7 cellular contexts compared by ENCODE assay signal in genomic region chr20:63495771-63496403, GRCh38. TPM values are rescaled to one million over a fixed set of nuclear protein-coding genes. Genes with fewer than 3 reads are reported as not detected.
DNase-seq lines count a peak whose midpoint lies in the region; ATAC-seq and TF ChIP-seq lines count a peak whose summit lies in the region.

No MANE protein-coding gene starts in this region.

- H3K9me3 Mint-ChIP-seq in naive B cell = peaks cover 0 to 10% (median 0%) of the 10 kb centered on the region in 7 donors
- peaks cover 8 to 11% of the 10 kb centered on the region in 2 donors for H3K9me3 Mint-ChIP-seq in stimulated activated naive B cell treated with anti-CD40 and anti-IgM and Interleukin-4, amounts not matched to agents 10 μg/mL and 1 μg/mL and 100 μg/mL, for 72 hours

- H3K36me3 Mint-ChIP-seq in naive B cell = peaks cover 0 to 14% of the 10 kb centered on the region in 2 donors
- no peaks in the 10 kb centered on the region for H3K36me3 Mint-ChIP-seq in stimulated activated naive B cell treated with anti-CD40 and anti-IgM and Interleukin-4, amounts not matched to agents 10 μg/mL and 1 μg/mL and 100 μg/mL, for 72 hours

- peaks cover 3 to 8% (median 7%) of the 10 kb centered on the region in 3 donors for H3K4me1 Mint-ChIP-seq in naive B cell
- peaks cover 7 to 20% of the 10 kb centered on the region in 2 donors for H3K4me1 Mint-ChIP-seq in stimulated activated naive B cell treated with anti-CD40 and anti-IgM and Interleukin-4, amounts not matched to agents 10 μg/mL and 1 μg/mL and 100 μg/mL, for 72 hours

- peak; percentile 93 for TF ChIP-seq CTCF in GM12875 (IDR thresholded peaks at IDR 0.05; ENCODE audit: borderline replicate concordance, insufficient read depth, low read depth, low read length)

- peak; percentile 53 to 65 for ATAC-seq in naive B cell (ENCODE audit: low read depth in 2 of 2)
- peak; percentile 76 to 78 for ATAC-seq in stimulated activated naive B cell treated with anti-CD40 and anti-IgM and Interleukin-4, amounts not matched to agents 10 μg/mL and 1 μg/mL and 100 μg/mL, for 72 hours (replicated peaks)

- DNase-seq in NCI-H345 treated with DMSO at 0.1 percent for 48 hours (lab: John Stamatoyannopoulos, UW; ENCODE audit: unreplicated experiment) (peak; percentile 37), activated T-cell treated with anti-CD3 and anti-CD28 coated beads for 1 hour (ENCODE audit: low read depth) (peak; percentile 80), epidermal melanocyte (ENCODE audit: insufficient read length, low spot score) (peak; percentile 88), naive B cell (peak; percentile 67), OCI-M2 (lab: John Stamatoyannopoulos, UW; ENCODE audit: unreplicated experiment) (no peak)
- DNase-seq in stimulated activated naive B cell treated with anti-CD40 and anti-IgM and Interleukin-4, amounts not matched to agents 10 μg/mL and 1 μg/mL and 100 μg/mL, for 72 hours = peak; percentile 39

- peaks cover 3 to 27% (median 21%) of the 10 kb centered on the region in 3 donors for H3K27me3 Mint-ChIP-seq in naive B cell
- H3K27me3 Mint-ChIP-seq in stimulated activated naive B cell treated with anti-CD40 and anti-IgM and Interleukin-4, amounts not matched to agents 10 μg/mL and 1 μg/mL and 100 μg/mL, for 72 hours = peaks cover 25 to 44% of the 10 kb centered on the region in 2 donors

- no peak overlapping the region for H3K4me3 ChIP-seq in GM12875 (ENCODE audit: low read depth, low read length)

- peak overlapping the region; percentile 23 to 88 (median 56) for H3K4me3 Mint-ChIP-seq in naive B cell
- H3K4me3 Mint-ChIP-seq in stimulated activated naive B cell treated with anti-CD40 and anti-IgM and Interleukin-4, amounts not matched to agents 10 μg/mL and 1 μg/mL and 100 μg/mL, for 72 hours = peak overlapping the region; percentile 65 to 66

- peak overlapping the region in 1 of 6 donors; percentile 36 for H3K27ac Mint-ChIP-seq in naive B cell
- no peak overlapping the region for H3K27ac Mint-ChIP-seq in stimulated activated naive B cell treated with anti-CD40 and anti-IgM and Interleukin-4, amounts not matched to agents 10 μg/mL and 1 μg/mL and 100 μg/mL, for 72 hours

RNA-seq across cellular contexts. Expression of gene EEF1A2, which starts 3.0 kb away (rescaled TPM):
- 1 to 10 TPM in 1 of 6 donors, under 1 TPM in 3, not detected in 2; 0.12 to 1.4 (median 0.28) TPM for polyA plus RNA-seq in naive B cell (ENCODE audit: low read depth in 6 of 6)

RNA-seq across cellular contexts. Expression of gene KCNQ2, which starts 23.4 kb away (rescaled TPM):
- 1 to 10 TPM in 1 of 6 donors, under 1 TPM in 1, not detected in 4; 0.54 to 1.1 TPM for polyA plus RNA-seq in naive B cell (ENCODE audit: low read depth in 6 of 6)

RNA-seq across cellular contexts. Expression of gene PPDPF, which starts 24.7 kb away (rescaled TPM):
- polyA plus RNA-seq in naive B cell (ENCODE audit: low read depth in 6 of 6) = 100 to 1,000 TPM in 1 of 6 donors, 10 to 100 TPM in 5; 40.2 to 132 (median 67.5) TPM

RNA-seq across cellular contexts. Expression of gene PTK6, which starts 41.3 kb away (rescaled TPM):
- polyA plus RNA-seq in naive B cell (ENCODE audit: low read depth in 6 of 6) = 1 to 10 TPM in 1 of 6 donors, under 1 TPM in 5; 0.10 to 1.3 (median 0.51) TPM

RNA-seq across cellular contexts. Expression of gene SRMS, which starts 51.7 kb away (rescaled TPM):
- not detected for polyA plus RNA-seq in naive B cell (ENCODE audit: low read depth in 6 of 6)
